Comparison of ENCODE assay signal across 8 cellular contexts in genomic region chr7:43869018-43869897, GRCh38. TPM values are rescaled to one million over a fixed set of nuclear protein-coding genes. Genes with fewer than 3 reads are reported as not detected.
DNase-seq lines count a peak whose midpoint lies in the region; ATAC-seq and TF ChIP-seq lines count a peak whose summit lies in the region.

Gene MRPS24, minus strand, starts transcription at chr7:43869517. Its CDS starts 22 bp downstream, at chr7:43869495.

- peak; percentile 92 for ATAC-seq in HG03457 (IDR thresholded peaks at IDR 0.05; ENCODE audit: unreplicated experiment)

- peaks cover 8% of the 10 kb centered on the region for H3K36me3 ChIP-seq in BJ (ENCODE audit: control insufficient read depth, insufficient read depth, low read length)

- TF ChIP-seq CTCF in BJ (IDR thresholded peaks at IDR 0.05; ENCODE audit: insufficient read depth, low read depth, low read length): no peak
- no peak for TF ChIP-seq CTCF in choroid plexus epithelial cell (conservative IDR thresholded peaks at IDR 0.05; ENCODE audit: low read depth, low read length)

- POLR2A ChIA-PET in BJ (lab: Charles Lee): no interaction called here

- no peaks in the 10 kb centered on the region for H3K27me3 ChIP-seq in BJ (ENCODE audit: control insufficient read depth, insufficient read depth, low read length)

- DNase-seq in BJ (ENCODE audit: low read depth) (peak; percentile 57), GM19240 (ENCODE audit: insufficient read length, low spot score) (peak; percentile 91), NCI-H524 treated with DMSO at 0.1 percent for 48 hours (lab: John Stamatoyannopoulos, UW) (peak; percentile 66), choroid plexus epithelial cell (ENCODE audit: low read depth) (peak; percentile 98), kidney glomerular epithelial cell (lab: John Stamatoyannopoulos, UW) (peak; percentile 72)
- peak; percentile 93 to 96 for DNase-seq in activated CD4-positive, alpha-beta T cell treated with anti-CD3 and anti-CD28 coated beads for 4 hours
- DNase-seq in stimulated activated CD4-positive, alpha-beta T cell treated with anti-CD3 and anti-CD28 coated beads, Interleukin-15, amount 100 ng/mL, for 48 hours (ENCODE audit: low read depth in 2 of 2): peak; percentile 89 to 94

- CTCF ChIA-PET in BJ (lab: Yijun Ruan, JAX): interaction anchor here (1.6 kb wide), 1 partner anchor 10 kb away, joined by 4 read pairs; no protein-coding TSS in a partner anchor

- peak within 1 kb of the TSS; percentile 81 for H3K4me3 ChIP-seq in BJ (ENCODE audit: low read depth, low read length)
- peak within 1 kb of the TSS; percentile 96 for H3K4me3 ChIP-seq in choroid plexus epithelial cell (ENCODE audit: low read depth, low read length)

RNA-seq across cellular contexts. Expression of gene MRPS24, which starts in this region (rescaled TPM):
- 189 and 229 TPM in 2 replicates for polyA plus RNA-seq in BJ (2011; rRNA removed)
- 72.0 and 111 TPM in 2 replicates for polyA minus RNA-seq in BJ (2011; rRNA and poly(A)+ RNA removed)

Comparison
In these comparisons a context has a peak if more than half of its experiments do, and no peak if none do; other contexts are left out.
1. Peak in every context shown above with its lines: DNase-seq, ATAC-seq and H3K4me3 ChIP-seq.